Comparison of ENCODE assay signal across 16 cellular contexts in the genomic region with DNA sequence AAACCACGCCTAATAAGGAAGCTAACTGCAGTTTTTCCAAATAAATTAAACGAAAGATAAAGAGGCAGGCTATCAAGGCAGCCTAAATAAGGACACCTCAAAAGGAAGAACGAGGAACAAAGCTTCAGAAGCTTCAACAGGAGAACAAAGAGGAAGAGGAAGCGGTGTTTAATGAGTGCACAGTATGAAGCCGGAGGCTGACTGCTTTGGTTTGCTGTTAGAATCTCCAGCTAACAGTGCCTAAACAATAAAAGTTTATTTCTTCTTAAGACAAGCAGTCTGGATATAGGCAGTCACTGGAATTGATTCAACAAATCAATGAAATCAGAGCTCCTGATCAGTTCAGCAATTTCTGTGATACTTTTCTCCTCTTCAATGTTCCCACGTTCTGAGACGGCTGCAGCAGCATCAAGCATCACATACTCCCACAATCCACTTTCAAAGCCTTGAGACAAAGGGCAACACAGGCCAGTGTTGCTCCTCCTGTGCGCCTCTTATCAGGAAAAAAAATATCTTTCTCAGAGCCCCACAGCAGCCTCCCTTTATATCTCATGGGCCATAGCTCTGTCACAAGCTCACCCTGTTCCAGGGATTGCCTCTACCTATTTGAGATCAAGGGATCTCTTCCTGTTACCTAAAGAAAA.
DNase-seq lines count a peak whose midpoint lies in the region; ATAC-seq lines count a peak whose summit lies in the region.
"Had no signal": no experiment of that assay in that cellular context is flagged by ENCODE, and none has a peak within 500 bp of the region (broad histone marks: within the 10 kb centered on the region; RNA-seq: fewer than 3 reads in every experiment).

No MANE protein-coding gene starts in this region.

- no peak for ATAC-seq in HG03354 (IDR thresholded peaks at IDR 0.05; ENCODE audit: poor library complexity, severe bottlenecking, unreplicated experiment)
- ATAC-seq in HG03565 (IDR thresholded peaks at IDR 0.05; ENCODE audit: unreplicated experiment), result no peak
- ATAC-seq: sciatic nerve had no signal

- POLR2A ChIA-PET in activated CD4-positive, alpha-beta T cell treated with anti-CD3 and anti-CD28 coated beads, Interleukin-2, amount 10 ng/mL, durations not matched to agents 7 days and 5 days (lab: Charles Lee), result no interaction called here

- H3K4me3 ChIP-seq in HUES6 (ENCODE audit: low read depth, low read length) (no peak overlapping the region), ectodermal cell (ENCODE audit: insufficient read depth, low read depth, low read length) (no peak overlapping the region), neuron (ENCODE audit: low read length) (peak overlapping the region; percentile 15)
- H3K4me3 ChIP-seq: tibial nerve had no signal

- H3K4me3 Mint-ChIP-seq in activated CD4-positive, alpha-beta T cell treated with anti-CD3 and anti-CD28 coated beads, Interleukin-2, amount 10 ng/mL, durations not matched to agents 7 days and 5 days, result no peak overlapping the region
- H3K4me3 Mint-ChIP-seq: T-helper 2 cell treated with Interferon-gamma antibody and Interleukin-4, amounts not matched to agents 5 μg/mL and 100 μg/mL, for 36 hours had no signal

- H3K9me3 Mint-ChIP-seq in activated CD4-positive, alpha-beta T cell treated with anti-CD3 and anti-CD28 coated beads, Interleukin-2, amount 10 ng/mL, durations not matched to agents 7 days and 5 days, result no peaks in the 10 kb centered on the region
- H3K9me3 Mint-ChIP-seq: T-helper 2 cell treated with Interferon-gamma antibody and Interleukin-4, amounts not matched to agents 5 μg/mL and 100 μg/mL, for 36 hours had no signal

- peaks cover 6% of the 10 kb centered on the region for H3K4me1 Mint-ChIP-seq in activated CD4-positive, alpha-beta T cell treated with anti-CD3 and anti-CD28 coated beads, Interleukin-2, amount 10 ng/mL, durations not matched to agents 7 days and 5 days

- WGBS in ectodermal cell, 2 experiments, result 8 to 9% methylated on average over 8 of the region's 8 CpGs

- H3K36me3 Mint-ChIP-seq in activated CD4-positive, alpha-beta T cell treated with anti-CD3 and anti-CD28 coated beads, Interleukin-2, amount 10 ng/mL, durations not matched to agents 7 days and 5 days (ENCODE audit: low read depth), result no peaks in the 10 kb centered on the region

- H3K4me1 ChIP-seq in HUES6 (ENCODE audit: control insufficient read depth, insufficient read depth, low read length), result peaks cover 41% of the 10 kb centered on the region
- H3K4me1 ChIP-seq in ectodermal cell (ENCODE audit: control insufficient read depth, insufficient read depth, low read length), result peaks cover 32% of the 10 kb centered on the region
- peaks cover 16% of the 10 kb centered on the region for H3K4me1 ChIP-seq in neuron (ENCODE audit: insufficient read depth, low read length)
- H3K4me1 ChIP-seq: tibial nerve had no signal

- H3K9me3 ChIP-seq in HUES6 (ENCODE audit: control insufficient read depth, insufficient read depth, low read depth, low read length) (no peaks in the 10 kb centered on the region), ectodermal cell (ENCODE audit: control insufficient read depth, low read length) (no peaks in the 10 kb centered on the region), neuron (ENCODE audit: low read length) (no peaks in the 10 kb centered on the region)
- H3K9me3 ChIP-seq: tibial nerve had no signal

- CTCF ChIA-PET in activated CD4-positive, alpha-beta T cell treated with anti-CD3 and anti-CD28 coated beads, Interleukin-2, amount 10 ng/mL, durations not matched to agents 7 days and 5 days (lab: Charles Lee), result no interaction called here

- H3K36me3 ChIP-seq in HUES6 (ENCODE audit: control insufficient read depth, insufficient read depth, low read length) (no peaks in the 10 kb centered on the region), ectodermal cell (ENCODE audit: control insufficient read depth, insufficient read depth, low read length) (no peaks in the 10 kb centered on the region), neuron (ENCODE audit: insufficient read depth, low read length) (no peaks in the 10 kb centered on the region)
- H3K36me3 ChIP-seq: brain microvascular endothelial cell, tibial nerve had no signal

- no peaks in the 10 kb centered on the region for H3K27me3 Mint-ChIP-seq in activated CD4-positive, alpha-beta T cell treated with anti-CD3 and anti-CD28 coated beads, Interleukin-2, amount 10 ng/mL, durations not matched to agents 7 days and 5 days

- H3K27me3 ChIP-seq in HUES6 (ENCODE audit: control insufficient read depth, insufficient read depth, low read length) (no peaks in the 10 kb centered on the region), ectodermal cell (ENCODE audit: control insufficient read depth, insufficient read depth, low read length, poor library complexity, severe bottlenecking) (no peaks in the 10 kb centered on the region), neuron (ENCODE audit: insufficient read depth, low read length) (no peaks in the 10 kb centered on the region)
- H3K27me3 ChIP-seq: brain microvascular endothelial cell, tibial nerve had no signal

- H2AFZ ChIP-seq in neuron (ENCODE audit: low read depth, low read length), result peak overlapping the region; percentile 56

- H3K27ac Mint-ChIP-seq in activated CD4-positive, alpha-beta T cell treated with anti-CD3 and anti-CD28 coated beads, Interleukin-2, amount 10 ng/mL, durations not matched to agents 7 days and 5 days, result no peak overlapping the region
- H3K27ac Mint-ChIP-seq: T-helper 2 cell treated with Interferon-gamma antibody and Interleukin-4, amounts not matched to agents 5 μg/mL and 100 μg/mL, for 36 hours had no signal

- H3K9ac ChIP-seq in HUES6 (ENCODE audit: low read length), result peak overlapping the region; percentile 53

- H3K27ac ChIP-seq in HUES6 (ENCODE audit: low read depth, low read length) (peak overlapping the region; percentile 66; the same call in 1 of the 2 replicates), ectodermal cell (ENCODE audit: insufficient read depth, low read depth, low read length, poor library complexity, severe bottlenecking) (peak overlapping the region; percentile 95)
- H3K27ac ChIP-seq: brain microvascular endothelial cell, tibial nerve had no signal

- DNase-seq in NOMO-1 (lab: John Stamatoyannopoulos, UW; ENCODE audit: unreplicated experiment in 2 of 2), result peak; percentile 22 to 61
- no peak for DNase-seq in activated CD4-positive, alpha-beta T cell treated with anti-CD3 and anti-CD28 coated beads, Interleukin-2, amount 10 ng/mL, durations not matched to agents 7 days and 5 days
- DNase-seq: activated effector memory CD4-positive, alpha-beta T cell treated with Interleukin-2 at 50 U/mL for 16 hours; brain microvascular endothelial cell; hypothalamus; NCI-H1048; NCI-H345; stimulated activated CD4-positive, alpha-beta T cell treated with anti-CD3 and anti-CD28 coated beads, Interleukin-4, amount 100 ng/mL, for 1 hour had no signal
